Comparison of ENCODE assay signal across 17 cellular contexts in the genomic region with DNA sequence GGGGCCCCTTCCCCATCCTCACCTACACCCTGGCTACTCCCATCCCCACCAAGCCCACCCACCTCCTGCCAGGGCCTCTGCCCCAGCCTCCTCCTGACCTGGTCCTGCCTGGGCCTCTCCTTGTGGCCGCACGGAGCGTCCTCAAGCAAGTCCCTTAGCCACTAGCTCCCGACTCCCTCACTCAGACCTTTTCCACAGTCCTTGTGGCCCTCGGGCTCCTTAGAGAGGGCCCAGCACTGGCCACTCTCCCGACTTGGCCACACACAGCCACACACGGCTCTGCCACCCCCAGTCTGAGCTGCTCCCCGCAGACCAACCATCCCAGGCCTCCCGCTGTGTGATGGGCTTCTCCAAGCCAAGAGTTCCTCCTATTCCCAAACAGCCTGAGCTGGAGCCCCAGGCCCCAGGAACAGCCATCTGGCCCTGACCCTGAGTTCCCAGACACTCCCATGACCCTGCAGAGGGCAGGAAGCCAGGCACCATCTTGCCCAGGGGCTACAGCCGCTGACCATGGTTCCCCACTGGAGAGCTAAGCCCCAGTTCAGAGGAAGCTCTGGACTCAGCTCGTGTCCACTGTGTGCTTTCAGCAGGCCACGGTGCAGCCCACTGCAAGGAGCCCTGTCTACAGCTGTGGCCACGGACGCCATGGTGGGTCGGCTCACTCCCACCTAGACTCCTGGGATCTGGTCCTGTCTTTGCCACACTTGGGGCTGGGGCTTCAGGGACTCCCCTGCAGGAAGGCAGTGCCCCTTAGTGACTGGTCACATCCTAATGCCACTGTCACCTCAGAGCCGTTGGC.
"Had no signal": no experiment of that assay in that cellular context is flagged by ENCODE, and none has a peak within 500 bp of the region (broad histone marks: within the 10 kb centered on the region; RNA-seq: fewer than 3 reads in every experiment).

No MANE protein-coding gene starts in this region.

- H3K27ac ChIP-seq: brain microvascular endothelial cell, gastroesophageal sphincter, sigmoid colon, tibial artery, uterus had no signal

- H3K4me3 Mint-ChIP-seq: activated CD4-positive, alpha-beta T cell treated with anti-CD3 and anti-CD28 coated beads, Interleukin-2, amount 10 ng/mL, durations not matched to agents 24 days and 14 days; activated naive CD8-positive, alpha-beta T cell treated with anti-CD3 and anti-CD28 coated beads for 36 hours; effector memory CD8-positive, alpha-beta T cell; mesothelial cell of epicardium; nephron progenitor cell had no signal

- H3K9me3 Mint-ChIP-seq: activated CD4-positive, alpha-beta T cell treated with anti-CD3 and anti-CD28 coated beads, Interleukin-2, amount 10 ng/mL, durations not matched to agents 24 days and 14 days; activated naive CD8-positive, alpha-beta T cell treated with anti-CD3 and anti-CD28 coated beads for 36 hours; effector memory CD8-positive, alpha-beta T cell; mesothelial cell of epicardium; nephron progenitor cell had no signal

- H3K4me1 ChIP-seq: gastroesophageal sphincter, tibial artery, uterus had no signal

- ATAC-seq: effector memory CD8-positive, alpha-beta T cell; gastroesophageal sphincter; left cardiac atrium had no signal

- H3K27me3 ChIP-seq: brain microvascular endothelial cell, gastroesophageal sphincter, sigmoid colon, tibial artery, uterus had no signal

- H3K4me1 Mint-ChIP-seq: mesothelial cell of epicardium had no signal

- H3K27ac Mint-ChIP-seq: activated CD4-positive, alpha-beta T cell treated with anti-CD3 and anti-CD28 coated beads, Interleukin-2, amount 10 ng/mL, durations not matched to agents 24 days and 14 days; activated naive CD8-positive, alpha-beta T cell treated with anti-CD3 and anti-CD28 coated beads for 36 hours; mesothelial cell of epicardium; nephron progenitor cell had no signal

- H3K9me3 ChIP-seq: gastroesophageal sphincter, sigmoid colon, tibial artery, uterus had no signal

- H3K27me3 Mint-ChIP-seq: activated CD4-positive, alpha-beta T cell treated with anti-CD3 and anti-CD28 coated beads, Interleukin-2, amount 10 ng/mL, durations not matched to agents 24 days and 14 days; activated naive CD8-positive, alpha-beta T cell treated with anti-CD3 and anti-CD28 coated beads for 36 hours; effector memory CD8-positive, alpha-beta T cell had no signal

- H3K4me3 ChIP-seq: gastroesophageal sphincter, lung, sigmoid colon, tibial artery, uterus had no signal

- DNase-seq: activated CD4-positive, alpha-beta T cell treated with anti-CD3 and anti-CD28 coated beads, Interleukin-2, amount 10 ng/mL, durations not matched to agents 24 days and 14 days; activated CD4-positive, CD25-positive, alpha-beta regulatory T cell; activated effector memory CD4-positive, alpha-beta T cell treated with Interleukin-2 at 50 U/mL for 16 hours; activated naive CD8-positive, alpha-beta T cell treated with anti-CD3 and anti-CD28 coated beads for 36 hours; brain microvascular endothelial cell; cerebellar nuclear complex; dermis blood vessel endothelial cell; effector memory CD8-positive, alpha-beta T cell; left cardiac atrium; nephron progenitor cell; sigmoid colon; stimulated activated CD4-positive, alpha-beta T cell treated with anti-CD3 and anti-CD28 coated beads, Interleukin-2, amount 100 ng/mL, for 24 hours; tibial artery; uterus had no signal

- H3K36me3 ChIP-seq: uterus had no signal
